Comparison of ENCODE assay signal across 12 cellular contexts in genomic region chr6:34665019-34665418, GRCh38. TPM values are rescaled to one million over a fixed set of nuclear protein-coding genes. Genes with fewer than 3 reads are reported as not detected.
DNase-seq lines count a peak whose midpoint lies in the region; ATAC-seq and TF ChIP-seq lines count a peak whose summit lies in the region.
"Had no signal": no experiment of that assay in that cellular context is flagged by ENCODE, and none has a peak within 500 bp of the region (broad histone marks: within the 10 kb centered on the region; RNA-seq: fewer than 3 reads in every experiment).

No MANE protein-coding gene starts in this region.

- WGBS in right lobe of liver (ENCODE audit: insufficient coverage, low coverage, low lambda C conversion rate, missing lambda C conversion rate) = 56% methylated on average over 3 of the region's 4 CpGs

- no peaks in the 10 kb centered on the region for H3K27me3 Mint-ChIP-seq in activated T-helper 1 cell treated with anti-CD3 and anti-CD28 coated beads, Interleukin-12 subunit alpha, Interleukin-12 subunit beta, Interleukin-2, Interleukin-4 antibody, amounts not matched to agents 30 ng/mL and 10 ng/mL and 1 ng/mL, durations not matched to agents 14 hours and 24 hours and 36 hours (ENCODE audit: insufficient read depth)
- H3K27me3 Mint-ChIP-seq in type B pancreatic cell = no peaks in the 10 kb centered on the region

- H3K9me3 ChIP-seq in right lobe of liver = no peaks in the 10 kb centered on the region
- H3K9me3 ChIP-seq: sigmoid colon had no signal

- H3K4me3 Mint-ChIP-seq in activated T-helper 1 cell treated with anti-CD3 and anti-CD28 coated beads, Interleukin-12 subunit alpha, Interleukin-12 subunit beta, Interleukin-2, Interleukin-4 antibody, amounts not matched to agents 30 ng/mL and 10 ng/mL and 1 ng/mL, durations not matched to agents 14 hours and 24 hours and 36 hours = no peak overlapping the region
- no peak overlapping the region for H3K4me3 Mint-ChIP-seq in type B pancreatic cell

- DNase-seq in Right ventricle myocardium inferior (ENCODE audit: missing footprints) (no peak), Right ventricle myocardium superior (no peak), right lobe of liver (no peak), type B pancreatic cell (ENCODE audit: extremely low spot score, unreplicated experiment) (no peak), NCI-H2107 treated with DMSO at 0.1 percent for 48 hours (lab: John Stamatoyannopoulos, UW; ENCODE audit: unreplicated experiment) (no peak), amygdala (lab: John Stamatoyannopoulos, UW) (no peak)
- no peak for DNase-seq in activated T-helper 1 cell treated with anti-CD3 and anti-CD28 coated beads, Interleukin-12 subunit alpha, Interleukin-12 subunit beta, Interleukin-2, Interleukin-4 antibody, amounts not matched to agents 30 ng/mL and 10 ng/mL and 1 ng/mL, durations not matched to agents 14 hours and 24 hours and 36 hours (ENCODE audit: low spot score)
- DNase-seq: activated CD4-positive, alpha-beta T cell treated with anti-CD3 and anti-CD28 coated beads for 48 hours; NCI-H2171; RPMI8226; sigmoid colon had no signal

- peak overlapping the region; percentile 49 to 93 (median 70) for H3K27ac ChIP-seq in right lobe of liver

- TF ChIP-seq CTCF in right lobe of liver (IDR thresholded peaks at IDR 0.05) (no peak), type B pancreatic cell (conservative IDR thresholded peaks at IDR 0.05) (no peak)

- H3K4me3 ChIP-seq in right lobe of liver = no peak overlapping the region
- H3K4me3 ChIP-seq: sigmoid colon had no signal

- H3K9me3 Mint-ChIP-seq in activated T-helper 1 cell treated with anti-CD3 and anti-CD28 coated beads, Interleukin-12 subunit alpha, Interleukin-12 subunit beta, Interleukin-2, Interleukin-4 antibody, amounts not matched to agents 30 ng/mL and 10 ng/mL and 1 ng/mL, durations not matched to agents 14 hours and 24 hours and 36 hours = peaks cover 8% of the 10 kb centered on the region
- peaks cover 4% of the 10 kb centered on the region for H3K9me3 Mint-ChIP-seq in type B pancreatic cell

- TF ChIP-seq POLR2A in right lobe of liver (IDR thresholded peaks at IDR 0.05) = no peak

- H3K27ac Mint-ChIP-seq in activated T-helper 1 cell treated with anti-CD3 and anti-CD28 coated beads, Interleukin-12 subunit alpha, Interleukin-12 subunit beta, Interleukin-2, Interleukin-4 antibody, amounts not matched to agents 30 ng/mL and 10 ng/mL and 1 ng/mL, durations not matched to agents 14 hours and 24 hours and 36 hours = peak overlapping the region; percentile 94
- peak overlapping the region; percentile 49 for H3K27ac Mint-ChIP-seq in type B pancreatic cell

- peaks cover 15% of the 10 kb centered on the region for H3K36me3 Mint-ChIP-seq in activated T-helper 1 cell treated with anti-CD3 and anti-CD28 coated beads, Interleukin-12 subunit alpha, Interleukin-12 subunit beta, Interleukin-2, Interleukin-4 antibody, amounts not matched to agents 30 ng/mL and 10 ng/mL and 1 ng/mL, durations not matched to agents 14 hours and 24 hours and 36 hours (ENCODE audit: low read depth)
- peaks cover 4% of the 10 kb centered on the region for H3K36me3 Mint-ChIP-seq in type B pancreatic cell

- ATAC-seq in Right ventricle myocardium inferior (peak; percentile 11), Right ventricle myocardium superior (ENCODE audit: poor library complexity) (no peak), right lobe of liver (no peak), GM19328 (IDR thresholded peaks at IDR 0.05; ENCODE audit: unreplicated experiment) (no peak)

- intact Hi-C loops in Right ventricle myocardium inferior (cut with DNase I) (no loop called here), Right ventricle myocardium superior (cut with DNase I) (no loop called here), right lobe of liver (cut with DNase I) (no loop called here)
- intact Hi-C loops in activated T-helper 1 cell treated with anti-CD3 and anti-CD28 coated beads, Interleukin-12 subunit alpha, Interleukin-12 subunit beta, Interleukin-2, Interleukin-4 antibody, amounts not matched to agents 30 ng/mL and 10 ng/mL and 1 ng/mL, durations not matched to agents 14 hours and 24 hours and 36 hours (cut with micrococcal nuclease) = no loop called here

- H3K4me1 Mint-ChIP-seq in activated T-helper 1 cell treated with anti-CD3 and anti-CD28 coated beads, Interleukin-12 subunit alpha, Interleukin-12 subunit beta, Interleukin-2, Interleukin-4 antibody, amounts not matched to agents 30 ng/mL and 10 ng/mL and 1 ng/mL, durations not matched to agents 14 hours and 24 hours and 36 hours (ENCODE audit: low read depth) = peaks cover 43% of the 10 kb centered on the region
- peaks cover 30% of the 10 kb centered on the region for H3K4me1 Mint-ChIP-seq in type B pancreatic cell (ENCODE audit: unreplicated experiment)

- H3K27me3 ChIP-seq in right lobe of liver = no peaks in the 10 kb centered on the region
- H3K27me3 ChIP-seq: sigmoid colon had no signal

- H3K36me3 ChIP-seq in right lobe of liver = no peaks in the 10 kb centered on the region
- H3K36me3 ChIP-seq: sigmoid colon had no signal

- H3K4me1 ChIP-seq in right lobe of liver = peaks cover 0 to 68% (median 34%) of the 10 kb centered on the region in 4 donors

RNA-seq across cellular contexts. Expression of gene ILRUN, which starts 31.5 kb away (rescaled TPM):
- total RNA-seq in Right ventricle myocardium inferior (143 TPM), Right ventricle myocardium superior (132 TPM), right lobe of liver (10 to 100 TPM; 55.5 to 89.1 (median 67.1) TPM), type B pancreatic cell (ENCODE audit: low replicate concordance) (60.3 and 83.4 TPM in 2 replicates)
- 62.7 and 64.4 TPM in 2 replicates for total RNA-seq in activated T-helper 1 cell treated with anti-CD3 and anti-CD28 coated beads, Interleukin-12 subunit alpha, Interleukin-12 subunit beta, Interleukin-2, Interleukin-4 antibody, amounts not matched to agents 30 ng/mL and 10 ng/mL and 1 ng/mL, durations not matched to agents 14 hours and 24 hours and 36 hours
